In the genomic region with DNA sequence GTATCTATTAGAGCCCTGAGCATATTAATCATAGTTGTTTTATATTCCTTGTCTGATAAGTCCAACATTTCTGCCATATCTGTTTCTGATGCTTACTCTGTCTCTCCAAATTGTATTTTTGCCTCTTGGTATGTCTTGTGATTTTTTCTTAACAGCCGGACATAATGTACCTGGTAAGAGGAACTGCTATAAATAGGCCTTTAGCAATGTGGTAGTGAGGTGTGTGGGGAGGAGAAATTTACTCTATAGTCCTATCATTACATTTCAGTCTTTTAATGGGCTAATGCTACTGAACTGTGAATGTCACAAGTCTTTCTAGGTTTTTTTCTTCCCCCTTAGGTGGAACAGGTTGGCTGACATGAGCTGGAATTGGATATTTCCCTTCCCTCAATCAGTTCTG, we compare ENCODE assay signal across 17 cellular contexts.
A peak's percentile ranks its signal among the peaks of the same experiment; 100 is the strongest.
DNase-seq lines count a peak whose midpoint lies in the region; ATAC-seq, FAIRE-seq and TF ChIP-seq lines count a peak whose summit lies in the region.
"Had no signal": no experiment of that assay in that cellular context is flagged by ENCODE, and none has a peak within 500 bp of the region (broad histone marks: within the 10 kb centered on the region; RNA-seq: fewer than 3 reads in every experiment).

No MANE protein-coding gene starts in this region.

- no peaks in the 10 kb centered on the region for H3K9me3 ChIP-seq in cardiac muscle cell (ENCODE audit: low read depth)
- no peaks in the 10 kb centered on the region for H3K9me3 ChIP-seq in left ventricle myocardium inferior (replicated peaks)
- H3K9me3 ChIP-seq in mesodermal cell (ENCODE audit: control insufficient read depth, low read length) = no peaks in the 10 kb centered on the region
- H3K9me3 ChIP-seq in skeletal muscle tissue (ENCODE audit: control insufficient read depth in 3 of 3, low read length in 3 of 3) = no peaks in the 10 kb centered on the region
- H3K9me3 ChIP-seq in upper lobe of right lung = no peaks in the 10 kb centered on the region
- H3K9me3 ChIP-seq: BLaER1, HAP-1 had no signal

- no peak for TF ChIP-seq CTCF in cardiac muscle cell (IDR thresholded peaks at IDR 0.05; ENCODE audit: low read depth, low read length)
- TF ChIP-seq CTCF in left ventricle myocardium inferior (IDR thresholded peaks at IDR 0.05; ENCODE audit: borderline replicate concordance) = no peak
- no peak for TF ChIP-seq CTCF in lower leg skin (IDR thresholded peaks at IDR 0.05)
- TF ChIP-seq CTCF in upper lobe of right lung (IDR thresholded peaks at IDR 0.05) = no peak

- no peak for TF ChIP-seq POLR2A in H54 (IDR thresholded peaks at IDR 0.05; ENCODE audit: low read depth, low read length)
- TF ChIP-seq POLR2A in lower leg skin (IDR thresholded peaks at IDR 0.05) = no peak

- H3K9ac ChIP-seq in skeletal muscle tissue (ENCODE audit: low read depth in 1 of 3, low read length in 3 of 3) = no peak overlapping the region
- H3K9ac ChIP-seq: BLaER1 had no signal

- H3K4me1 ChIP-seq in cardiac muscle cell (ENCODE audit: low read depth) (peaks cover 16% of the 10 kb centered on the region), left ventricle myocardium inferior (no peaks in the 10 kb centered on the region), mesodermal cell (ENCODE audit: control insufficient read depth, insufficient read depth, low read length, poor library complexity, severe bottlenecking) (peaks cover 4% of the 10 kb centered on the region), skeletal muscle tissue (ENCODE audit: control insufficient read depth in 3 of 3, insufficient read depth in 3 of 3, low read length in 3 of 3) (peaks cover 0 to 6% (median 3%) of the 10 kb centered on the region in 3 donors), upper lobe of right lung (no peaks in the 10 kb centered on the region)
- H3K4me1 ChIP-seq: BLaER1, HAP-1 had no signal

- no peak overlapping the region for H3K4me3 ChIP-seq in cardiac muscle cell
- no peak overlapping the region for H3K4me3 ChIP-seq in left ventricle myocardium inferior
- no peak overlapping the region for H3K4me3 ChIP-seq in mesodermal cell (ENCODE audit: extremely low read depth, insufficient read depth, low read length, poor library complexity, severe bottlenecking)
- H3K4me3 ChIP-seq in skeletal muscle tissue (ENCODE audit: low read length in 3 of 3) = no peak overlapping the region
- H3K4me3 ChIP-seq in lower leg skin (ENCODE audit: low read depth, poor library complexity, severe bottlenecking) = no peak overlapping the region
- H3K4me3 ChIP-seq in upper lobe of right lung = no peak overlapping the region
- H3K4me3 ChIP-seq: BLaER1, HAP-1 had no signal

- H3K27me3 ChIP-seq in cardiac muscle cell (no peaks in the 10 kb centered on the region), left ventricle myocardium inferior (ENCODE audit: low read depth) (no peaks in the 10 kb centered on the region), skeletal muscle tissue (ENCODE audit: control insufficient read depth in 3 of 3, insufficient read depth in 3 of 3, low read length in 3 of 3) (no peaks in the 10 kb centered on the region), upper lobe of right lung (no peaks in the 10 kb centered on the region)
- H3K27me3 ChIP-seq: BLaER1 had no signal

- FAIRE-seq in H54 (lab: Jason Lieb, UNC) = peak; percentile 60
- FAIRE-seq: HepG2 had no signal

- DNase-seq in cardiac muscle cell (ENCODE audit: low read depth in 1 of 2, low spot score in 1 of 2) = peak in 1 of 2 donors; percentile 16
- DNase-seq in left ventricle myocardium inferior = no peak
- DNase-seq in H54 (ENCODE audit: insufficient read length, low spot score) = no peak
- no peak for DNase-seq in lower leg skin (ENCODE audit: low spot score in 2 of 2)
- no peak for DNase-seq in upper lobe of right lung
- DNase-seq in NCI-H1694 (lab: John Stamatoyannopoulos, UW) = no peak
- DNase-seq: 8988T; Calu3; CD8-positive, alpha-beta T cell; DMS79 treated with DMSO at 0.1 percent for 48 hours; GF-D8; GOT3 had no signal

- H3K27ac ChIP-seq in cardiac muscle cell = peak overlapping the region; percentile 75
- H3K27ac ChIP-seq in left ventricle myocardium inferior (replicated peaks) = no peak overlapping the region
- H3K27ac ChIP-seq in mesodermal cell (ENCODE audit: low read depth, low read length, severe bottlenecking) = peak overlapping the region; percentile 86
- peak overlapping the region; percentile 31 for H3K27ac ChIP-seq in skeletal muscle tissue (ENCODE audit: low read depth, low read length)
- no peak overlapping the region for H3K27ac ChIP-seq in upper lobe of right lung
- H3K27ac ChIP-seq: BLaER1 had no signal

- no peak for ATAC-seq in upper lobe of right lung
- ATAC-seq: CD8-positive, alpha-beta T cell; HepG2 had no signal

- H3K36me3 ChIP-seq in cardiac muscle cell = no peaks in the 10 kb centered on the region
- H3K36me3 ChIP-seq in left ventricle myocardium inferior = no peaks in the 10 kb centered on the region
- H3K36me3 ChIP-seq in mesodermal cell (ENCODE audit: control insufficient read depth, insufficient read depth, low read length) = no peaks in the 10 kb centered on the region
- H3K36me3 ChIP-seq in skeletal muscle tissue (ENCODE audit: control insufficient read depth in 3 of 3, insufficient read depth in 3 of 3, low read length in 3 of 3) = no peaks in the 10 kb centered on the region
- H3K36me3 ChIP-seq in upper lobe of right lung = no peaks in the 10 kb centered on the region
- H3K36me3 ChIP-seq: BLaER1, HAP-1 had no signal

- no CpG with 5 or more reads among the region's 1 CpG for WGBS in mesodermal cell (ENCODE audit: insufficient coverage in 2 of 2), 2 experiments
- 78% methylated on average over 1 of the region's 1 CpG for WGBS in lower leg skin, 2 donors

- intact Hi-C loops in left ventricle myocardium inferior (cut with micrococcal nuclease) = no loop called here
- intact Hi-C loops in lower leg skin (cut with DNase I; ENCODE audit: low total_unique reads) = no loop called here
- intact Hi-C loops in upper lobe of right lung (cut with DNase I) = no loop called here

Comparison
In these comparisons a context has a peak if more than half of its experiments do, and no peak if none do; other contexts are left out.
1. H3K27ac ChIP-seq: peak in cardiac muscle cell (single experiment), mesodermal cell (single experiment) and skeletal muscle tissue (single experiment); none in left ventricle myocardium inferior (single experiment) and upper lobe of right lung (single experiment).